Comparison of ENCODE assay signal across 17 cellular contexts in the genomic region with DNA sequence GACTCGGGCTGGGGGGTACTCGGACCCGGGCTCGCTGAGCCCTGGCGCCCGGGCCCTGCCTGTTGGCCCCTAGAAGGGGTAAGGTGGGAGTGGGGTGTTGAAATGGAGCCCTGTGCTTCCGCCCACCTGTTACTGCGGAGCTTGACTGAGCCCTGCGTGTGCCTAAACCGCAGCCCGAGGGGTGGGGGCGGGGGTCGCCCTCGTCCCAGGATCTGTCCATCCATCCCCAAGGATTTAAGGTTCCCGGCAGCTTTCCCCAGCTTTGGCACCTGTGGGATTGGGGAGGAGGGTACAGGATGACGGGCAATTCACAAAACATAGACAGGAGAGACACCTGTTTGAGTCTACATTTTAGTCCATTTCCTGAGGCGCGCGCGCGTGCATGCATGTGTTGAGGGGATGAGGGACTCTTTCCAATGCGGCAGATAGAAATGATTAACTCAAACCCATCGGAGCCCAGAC. TPM values are rescaled to one million over a fixed set of nuclear protein-coding genes. Genes with fewer than 3 reads are reported as not detected.
A peak's percentile ranks its signal among the peaks of the same experiment; 100 is the strongest.
DNase-seq lines count a peak whose midpoint lies in the region; ATAC-seq, FAIRE-seq and TF ChIP-seq lines count a peak whose summit lies in the region.
"Had no signal": no experiment of that assay in that cellular context is flagged by ENCODE, and none has a peak within 500 bp of the region (broad histone marks: within the 10 kb centered on the region; RNA-seq: fewer than 3 reads in every experiment).

No MANE protein-coding gene starts in this region.

- no peaks in the 10 kb centered on the region for H3K4me1 Mint-ChIP-seq in endodermal cell
- H3K4me1 Mint-ChIP-seq in neural progenitor cell, result peaks cover 4% of the 10 kb centered on the region
- H3K4me1 Mint-ChIP-seq in CD14-positive monocyte, result no peaks in the 10 kb centered on the region

- no peaks in the 10 kb centered on the region for H4K20me1 ChIP-seq in neural progenitor cell (ENCODE audit: low read depth)

- H3K36me3 ChIP-seq in endodermal cell (ENCODE audit: control insufficient read depth, insufficient read depth, low read length) (no peaks in the 10 kb centered on the region), neural progenitor cell (no peaks in the 10 kb centered on the region)
- H3K36me3 ChIP-seq: gastrocnemius medialis, prostate gland, stomach had no signal

- no peak for ATAC-seq in GM19328 (IDR thresholded peaks at IDR 0.05; ENCODE audit: unreplicated experiment)
- ATAC-seq: gastrocnemius medialis had no signal

- H2AFZ ChIP-seq in neural progenitor cell (replicated peaks), result peak overlapping the region; percentile 39

- H3K36me3 Mint-ChIP-seq in endodermal cell (ENCODE audit: low read depth) (peaks cover 1% of the 10 kb centered on the region), neural progenitor cell (no peaks in the 10 kb centered on the region), CD14-positive monocyte (no peaks in the 10 kb centered on the region)
- H3K36me3 Mint-ChIP-seq: IgD-negative memory B cell had no signal

- intact Hi-C loops in CD14-positive monocyte (cut with micrococcal nuclease), result no loop called here

- no peak overlapping the region for H3K27ac Mint-ChIP-seq in endodermal cell
- H3K27ac Mint-ChIP-seq in neural progenitor cell, result no peak overlapping the region
- H3K27ac Mint-ChIP-seq in CD14-positive monocyte, result no peak overlapping the region
- H3K27ac Mint-ChIP-seq: IgD-negative memory B cell had no signal

- H3K9me3 Mint-ChIP-seq in endodermal cell (peaks cover 43% of the 10 kb centered on the region), neural progenitor cell (peaks cover 9% of the 10 kb centered on the region), CD14-positive monocyte (peaks cover 0 to 5% (median 2%) of the 10 kb centered on the region in 7 donors)
- H3K9me3 Mint-ChIP-seq: activated T-cell treated with anti-CD3 and anti-CD28 coated beads, Interleukin-2, amount 50 U/mL, for 4 hours; IgD-negative memory B cell had no signal

- H3K4me1 ChIP-seq in endodermal cell (ENCODE audit: control insufficient read depth, insufficient read depth, low read length), result no peaks in the 10 kb centered on the region
- no peaks in the 10 kb centered on the region for H3K4me1 ChIP-seq in neural progenitor cell
- H3K4me1 ChIP-seq: gastrocnemius medialis, prostate gland had no signal

- DNase-seq in GM19239 (ENCODE audit: insufficient read length, low spot score), result no peak
- DNase-seq in NCI-H1105 (lab: John Stamatoyannopoulos, UW), result peak; percentile 22
- no peak for DNase-seq in endodermal cell
- no peak for DNase-seq in neural progenitor cell (ENCODE audit: low spot score)
- no peak for DNase-seq in CD14-positive monocyte (ENCODE audit: low spot score)
- no peak for DNase-seq in glomerular visceral epithelial cell (ENCODE audit: extremely low spot score)
- DNase-seq: activated CD4-positive, alpha-beta T cell treated with anti-CD3 and anti-CD28 coated beads, Interleukin-2, amount 50 U/mL, for 4 hours; activated T-cell treated with anti-CD3 and anti-CD28 coated beads, Interleukin-2, amount 50 U/mL, for 4 hours; AML-193; gastrocnemius medialis; stomach had no signal

- H3F3A ChIP-seq in neural progenitor cell (ENCODE audit: low read depth), result no peaks in the 10 kb centered on the region

- H3K27ac ChIP-seq in endodermal cell (ENCODE audit: low read depth, low read length) (no peak overlapping the region), neural progenitor cell (no peak overlapping the region)
- H3K27ac ChIP-seq: gastrocnemius medialis, prostate gland, stomach had no signal

- TF ChIP-seq CTCF in endodermal cell (conservative IDR thresholded peaks at IDR 0.05) (no peak), neural progenitor cell (IDR thresholded peaks at IDR 0.05) (no peak), CD14-positive monocyte (IDR thresholded peaks at IDR 0.05) (no peak)

- peaks cover 24% of the 10 kb centered on the region for H3K27me3 ChIP-seq in endodermal cell (ENCODE audit: control insufficient read depth, insufficient read depth, low read length, poor library complexity, severe bottlenecking)
- peaks cover 53% of the 10 kb centered on the region for H3K27me3 ChIP-seq in neural progenitor cell

- H3K4me3 Mint-ChIP-seq in endodermal cell (peak overlapping the region; percentile 65), neural progenitor cell (peak overlapping the region; percentile 82), CD14-positive monocyte (peak overlapping the region in 1 of 2 donors; percentile 56)
- H3K4me3 Mint-ChIP-seq: activated T-cell treated with anti-CD3 and anti-CD28 coated beads, Interleukin-2, amount 50 U/mL, for 4 hours; IgD-negative memory B cell had no signal

- peak; percentile 53 for FAIRE-seq in GM19239 (lab: Jason Lieb, UNC)
- FAIRE-seq: endothelial cell of umbilical vein, kidney had no signal

- H3K4me3 ChIP-seq in endodermal cell (ENCODE audit: low read length) (peak overlapping the region; percentile 68), neural progenitor cell (peak overlapping the region; percentile 48)
- H3K4me3 ChIP-seq: gastrocnemius medialis, prostate gland had no signal

- 18% methylated on average over 18 of the region's 23 CpGs; no CpG with 5 or more reads in 1 of the 2 experiments for WGBS in endodermal cell (ENCODE audit: insufficient coverage in 1 of 2, insufficient read length in 1 of 2), 2 experiments

- H3K9ac ChIP-seq in endodermal cell (ENCODE audit: extremely low read depth, low read length, poor library complexity, severe bottlenecking) (no peak overlapping the region), neural progenitor cell (no peak overlapping the region)

- H3K4me2 ChIP-seq in neural progenitor cell, result peak overlapping the region; percentile 76

- H3K9me3 ChIP-seq in endodermal cell (ENCODE audit: control insufficient read depth, low read length) (no peaks in the 10 kb centered on the region), neural progenitor cell (ENCODE audit: low read depth) (peaks cover 4% of the 10 kb centered on the region)
- H3K9me3 ChIP-seq: gastrocnemius medialis, prostate gland, stomach had no signal

- H3K79me2 ChIP-seq in neural progenitor cell (ENCODE audit: low read depth), result no peaks in the 10 kb centered on the region

- peaks cover 32% of the 10 kb centered on the region for H3K27me3 Mint-ChIP-seq in endodermal cell (ENCODE audit: insufficient read depth)
- H3K27me3 Mint-ChIP-seq in neural progenitor cell (ENCODE audit: insufficient read depth, low read depth), result peaks cover 13% of the 10 kb centered on the region
- H3K27me3 Mint-ChIP-seq in CD14-positive monocyte (ENCODE audit: low read depth in 3 of 3), result peaks cover 23 to 40% (median 32%) of the 10 kb centered on the region in 3 donors

RNA-seq across cellular contexts. Expression of gene GABRQ, which starts 0.8 kb away (rescaled TPM):
- total RNA-seq in endodermal cell, result 1 to 10 TPM; 1.7 TPM
- polyA plus RNA-seq in endodermal cell (2013, experiment 1 of 2), result 1.7 TPM
- polyA plus RNA-seq in endodermal cell (2013, experiment 2 of 2), result 1.4 TPM
- total RNA-seq in neural progenitor cell (ENCODE audit: low replicate concordance), result 0.90 and 1.5 TPM in 2 replicates
- not detected for polyA plus RNA-seq in CD14-positive monocyte
- total RNA-seq: activated T-cell treated with anti-CD3 and anti-CD28 coated beads, Interleukin-2, amount 50 U/mL, for 4 hours; chondrocyte; endothelial cell of umbilical vein; gastrocnemius medialis had no signal
- polyA plus RNA-seq: IgD-negative memory B cell had no signal
